ENCODE assay signal across 8 cellular contexts in the genomic region with DNA sequence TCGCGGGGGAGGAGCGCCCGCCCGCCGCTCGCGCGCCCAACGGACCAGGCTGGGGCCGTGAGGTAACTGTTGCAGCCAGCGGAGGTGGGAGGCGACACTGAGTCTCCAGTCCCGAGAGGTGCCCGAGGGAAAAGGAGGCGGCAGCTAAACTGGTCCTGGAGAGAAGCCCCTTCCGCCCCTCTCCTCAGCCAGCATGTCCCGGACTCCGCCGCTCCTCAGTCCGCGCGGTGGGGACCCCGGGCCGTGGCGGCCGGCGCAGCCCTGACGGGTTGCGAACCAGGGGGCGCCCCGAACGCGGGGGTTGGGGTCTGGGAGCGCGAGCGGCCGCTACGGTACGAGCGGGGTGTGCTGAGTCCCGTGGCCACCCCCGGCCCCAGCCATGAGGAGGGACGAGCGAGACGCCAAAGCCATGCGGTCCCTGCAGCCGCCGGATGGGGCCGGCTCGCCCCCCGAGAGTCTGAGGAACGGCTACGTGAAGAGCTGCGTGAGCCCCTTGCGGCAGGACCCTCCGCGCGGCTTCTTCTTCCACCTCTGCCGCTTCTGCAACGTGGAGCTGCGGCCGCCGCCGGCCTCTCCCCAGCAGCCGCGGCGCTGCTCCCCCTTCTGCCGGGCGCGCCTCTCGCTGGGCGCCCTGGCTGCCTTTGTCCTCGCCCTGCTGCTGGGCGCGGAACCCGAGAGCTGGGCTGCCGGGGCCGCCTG. TPM values are rescaled to one million over a fixed set of nuclear protein-coding genes. Genes with fewer than 3 reads are reported as not detected.
DNase-seq lines count a peak whose midpoint lies in the region; ATAC-seq and TF ChIP-seq lines count a peak whose summit lies in the region.

A gene (plus strand): TSS at position 108 of the 699 bp plus-strand sequence. CDS start 272 bp downstream, at position 380.

- POLR2A ChIA-PET in CD8-positive, alpha-beta memory T cell (lab: Charles Lee) = interaction anchor here (0.7 to 3.7 kb wide), 17 partner anchors 9 to 248 kb away, joined by 3 to 53 read pairs (median 4); a partner anchor contains a TSS

- H3K9ac ChIP-seq in OCI-LY3 (ENCODE audit: low read length) = peak within 1 kb of the TSS; percentile 67

- CTCF ChIA-PET in CD8-positive, alpha-beta memory T cell (lab: Charles Lee) = interaction anchor here (0.7 to 3.2 kb wide), 37 partner anchors 8 to 431 kb away, joined by 3 to 33 read pairs (median 4); a partner anchor contains a TSS

- peaks cover 3 to 46% (median 7%) of the 10 kb centered on the region in 3 donors for H3K36me3 Mint-ChIP-seq in CD8-positive, alpha-beta memory T cell

- DNase-seq in CD8-positive, alpha-beta memory T cell = peak; percentile 62 to 83 (median 70)
- DNase-seq in activated T-cell treated with anti-CD3 and anti-CD28 coated beads for 4 hours (peak; percentile 41), esophagus squamous epithelium (lab: John Stamatoyannopoulos, UW) (no peak), myocyte (ENCODE audit: low read depth) (peak; percentile 13)
- DNase-seq in stimulated activated naive CD4-positive, alpha-beta T cell treated with Interleukin-2 at 50 U/mL for 16 hours (lab: John Stamatoyannopoulos, UW) = peak; percentile 64

- TF ChIP-seq CTCF in OCI-LY3 (IDR thresholded peaks at IDR 0.05; ENCODE audit: low read depth, low read length) (peak; percentile 10; the same call in 1 of the 2 replicates), esophagus squamous epithelium (IDR thresholded peaks at IDR 0.05) (no peak)

- no peaks in the 10 kb centered on the region for H3K9me3 Mint-ChIP-seq in CD8-positive, alpha-beta memory T cell

- H3K36me3 ChIP-seq in CD8-positive, alpha-beta memory T cell (ENCODE audit: insufficient read depth, low read length) = no peaks in the 10 kb centered on the region
- H3K36me3 ChIP-seq in OCI-LY3 (replicated peaks; ENCODE audit: low read depth, low read length) = no peaks in the 10 kb centered on the region
- H3K36me3 ChIP-seq in esophagus squamous epithelium = no peaks in the 10 kb centered on the region

- peak within 1 kb of the TSS; percentile 79 for H3K4me3 ChIP-seq in CD8-positive, alpha-beta memory T cell (ENCODE audit: low read length)
- H3K4me3 ChIP-seq in OCI-LY3 (ENCODE audit: low read length) (peak within 1 kb of the TSS; percentile 97), esophagus squamous epithelium (peak within 1 kb of the TSS; percentile 50 to 82 (median 72))

- ATAC-seq in GM19397 (IDR thresholded peaks at IDR 0.05; ENCODE audit: unreplicated experiment) (peak; percentile 71), HG03565 (IDR thresholded peaks at IDR 0.05; ENCODE audit: unreplicated experiment) (peak; percentile 65)

- H3K4me1 Mint-ChIP-seq in CD8-positive, alpha-beta memory T cell = peaks cover 57 to 70% (median 58%) of the 10 kb centered on the region in 3 donors

- H3K27me3 ChIP-seq in CD8-positive, alpha-beta memory T cell (ENCODE audit: insufficient read depth, low read length, poor library complexity, severe bottlenecking) = no peaks in the 10 kb centered on the region
- H3K27me3 ChIP-seq in OCI-LY3 (ENCODE audit: low read depth, low read length) = peaks cover 26% of the 10 kb centered on the region
- H3K27me3 ChIP-seq in esophagus squamous epithelium = peaks cover 0 to 52% (median 0%) of the 10 kb centered on the region in 4 donors

- H3K27me3 Mint-ChIP-seq in CD8-positive, alpha-beta memory T cell = peaks cover 2 to 6% of the 10 kb centered on the region in 2 donors

- no CpG with 5 or more reads among the region's 79 CpGs for WGBS in esophagus squamous epithelium, 2 donors

- peak within 1 kb of the TSS; percentile 88 to 96 (median 92) for H3K4me3 Mint-ChIP-seq in CD8-positive, alpha-beta memory T cell

- H2AFZ ChIP-seq in OCI-LY3 (ENCODE audit: low read depth, low read length) = peak within 1 kb of the TSS; percentile 82

- intact Hi-C loops in esophagus squamous epithelium (cut with DNase I) = loop anchor here (10.0 kb wide), 1 partner anchor 251 kb away; a partner anchor contains a TSS

- H3K4me1 ChIP-seq in CD8-positive, alpha-beta memory T cell (ENCODE audit: insufficient read depth, low read length) = peaks cover 41% of the 10 kb centered on the region
- peaks cover 11% of the 10 kb centered on the region; the same call in 1 of the 2 replicates for H3K4me1 ChIP-seq in OCI-LY3 (ENCODE audit: low read length)
- peaks cover 0 to 29% (median 7%) of the 10 kb centered on the region in 3 donors for H3K4me1 ChIP-seq in esophagus squamous epithelium

- H3K9me3 ChIP-seq in CD8-positive, alpha-beta memory T cell (ENCODE audit: low read length) = no peaks in the 10 kb centered on the region
- H3K9me3 ChIP-seq in OCI-LY3 (ENCODE audit: insufficient read depth, low read length) (no peaks in the 10 kb centered on the region), esophagus squamous epithelium (no peaks in the 10 kb centered on the region)

- H3K27ac ChIP-seq in CD8-positive, alpha-beta memory T cell (ENCODE audit: low read depth, low read length) = peak within 1 kb of the TSS; percentile 77
- H3K27ac ChIP-seq in OCI-LY3 (ENCODE audit: low read length) = peak within 1 kb of the TSS; percentile 27
- peak within 1 kb of the TSS; percentile 78 to 90 (median 84) for H3K27ac ChIP-seq in esophagus squamous epithelium

- peak in 2 of 4 donors; percentile 61 to 81 for TF ChIP-seq POLR2A in esophagus squamous epithelium (IDR thresholded peaks at IDR 0.05)

- no peaks in the 10 kb centered on the region for H4K20me1 ChIP-seq in OCI-LY3 (ENCODE audit: insufficient read depth, low read length)

- no peaks in the 10 kb centered on the region for H3K79me2 ChIP-seq in OCI-LY3 (ENCODE audit: low read length)

- H3K4me2 ChIP-seq in OCI-LY3 (ENCODE audit: low read length) = peak within 1 kb of the TSS; percentile 96

- peak within 1 kb of the TSS; percentile 80 to 94 (median 90) for H3K27ac Mint-ChIP-seq in CD8-positive, alpha-beta memory T cell

RNA-seq across cellular contexts. Expression of the gene that starts here (rescaled TPM):
- total RNA-seq in CD8-positive, alpha-beta memory T cell = 10 to 100 TPM; 47.0 to 47.2 TPM
- polyA plus RNA-seq in CD8-positive, alpha-beta memory T cell = 39.8 TPM
- total RNA-seq in esophagus squamous epithelium (10 to 100 TPM in 1 of 4 donors, 1 to 10 TPM in 3; 1.2 to 12.6 (median 2.1) TPM), myocyte (0.03 TPM in 1 of 2 replicates, not detected in the other)
- not detected for polyA plus RNA-seq in myocyte (2012)

Comparison
In these comparisons a context has a peak if more than half of its experiments do, and no peak if none do; other contexts are left out.
1. Peak in DNase-seq in myocyte; RNA of the gene not detected or under 1 TPM.
2. H3K27ac ChIP-seq: peak in every context shown above with its lines; median percentile 84 in esophagus squamous epithelium; 77 in CD8-positive, alpha-beta memory T cell; 27 in OCI-LY3.